ENCODE assay signal across 1 cellular context in the genomic region with DNA sequence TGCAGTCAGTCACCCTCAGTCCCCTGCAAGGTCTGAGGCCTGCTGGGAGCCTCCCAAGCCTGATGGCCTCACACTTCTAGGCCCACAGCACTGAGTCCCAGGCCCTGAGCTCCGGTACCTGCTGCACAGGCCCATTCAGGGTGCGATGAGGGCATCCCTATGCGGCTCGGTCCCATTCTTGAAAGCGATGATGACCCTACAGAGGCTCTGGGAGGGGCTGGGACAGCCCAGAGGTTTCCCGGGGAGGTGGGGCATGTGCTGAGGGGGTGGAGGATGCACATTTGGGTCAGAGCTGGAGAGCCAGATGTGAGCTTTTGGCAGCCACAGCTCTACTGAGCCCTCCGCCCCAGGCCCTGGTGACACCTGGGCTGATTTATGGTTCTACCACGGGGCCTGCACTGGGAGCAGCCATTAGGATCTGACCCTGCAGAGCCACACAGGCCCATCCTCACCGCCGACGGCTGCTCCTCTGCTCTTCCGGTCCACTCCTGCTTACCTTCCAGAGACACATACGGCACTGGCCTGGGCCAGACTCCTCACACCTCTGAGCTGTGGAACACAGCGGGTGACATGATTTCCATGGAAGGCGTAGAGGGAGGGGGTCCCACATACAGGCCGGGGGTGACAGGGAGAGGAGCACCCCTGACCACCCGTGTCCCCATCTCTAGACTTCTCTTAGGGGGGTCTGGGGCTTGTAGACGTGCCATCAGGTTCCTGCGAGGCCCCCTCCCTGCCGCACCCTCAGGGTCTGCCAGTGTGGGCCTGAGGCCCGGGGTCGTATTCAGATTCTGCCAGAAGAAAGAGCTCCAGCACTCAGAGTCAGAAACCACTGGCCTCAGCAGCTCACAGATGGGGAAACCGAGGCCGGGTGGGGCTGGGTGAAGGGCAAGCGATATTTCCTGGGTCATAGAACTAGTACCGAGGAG.
TF ChIP-seq lines count a peak whose summit lies in the region.

No MANE protein-coding gene starts in this region.

TF ChIP-seq in HepG2, 621 proteins besides CTCF, POLR2A, EP300 and RAD21:
- no peak for TF ChIP-seq MTA1 (CRISPR knock-in tag; IDR thresholded peaks at IDR 0.05; ENCODE audit: borderline replicate concordance)
- no peak for TF ChIP-seq ZNF788 (CRISPR knock-in tag; IDR thresholded peaks at IDR 0.05; ENCODE audit: borderline replicate concordance)
- no peak for TF ChIP-seq KLF13 (CRISPR knock-in tag; IDR thresholded peaks at IDR 0.05)
